In the genomic region with DNA sequence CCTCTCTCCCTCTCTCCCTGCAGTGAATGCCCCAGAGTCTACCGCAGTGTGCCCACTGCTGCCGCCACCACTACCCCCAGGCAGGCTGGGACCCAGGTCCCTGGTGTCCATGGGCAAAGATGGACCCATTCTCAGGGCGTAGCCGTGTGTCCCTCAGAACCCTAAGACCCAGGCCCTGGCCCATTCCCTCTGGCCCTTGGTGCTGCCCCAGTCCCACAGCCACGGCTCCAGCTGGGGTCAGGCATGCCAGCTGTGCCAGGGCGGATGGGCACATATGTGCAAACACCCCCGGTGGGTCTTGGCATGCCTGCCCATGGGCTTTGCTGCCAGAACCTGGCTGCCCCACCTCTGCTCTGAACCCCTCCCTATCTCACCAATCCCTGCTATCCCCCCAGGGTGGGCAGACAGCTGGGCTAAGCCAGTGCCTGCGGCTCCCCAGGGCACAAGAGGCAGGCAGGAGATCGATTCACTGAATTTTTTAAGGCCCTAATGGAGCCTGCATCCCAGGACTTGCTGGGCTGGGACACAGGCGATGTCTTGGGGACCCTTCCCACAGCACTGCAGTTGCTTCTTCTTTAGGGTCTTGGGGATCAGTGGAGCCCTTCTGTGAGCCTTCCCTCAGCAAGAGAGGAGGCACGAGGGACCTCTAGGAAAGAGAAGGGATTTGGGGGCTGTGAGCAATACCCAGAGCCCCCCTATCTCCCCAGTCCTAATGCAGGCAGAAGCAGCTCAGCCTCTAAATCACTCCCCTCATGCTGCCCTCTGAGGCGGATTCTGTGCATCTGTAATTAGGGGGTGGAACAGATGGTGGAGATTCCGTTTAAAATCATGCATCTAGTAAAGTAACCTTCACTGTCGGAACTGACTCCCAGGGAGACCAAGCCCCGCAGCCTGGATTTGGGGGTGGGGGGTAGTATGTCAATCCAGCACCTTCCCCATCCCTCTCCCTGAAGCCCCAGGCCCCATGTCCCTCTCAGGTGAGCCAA, we compare ENCODE assay signal across 1 cellular context.
TF ChIP-seq lines count a peak whose summit lies in the region.

No MANE protein-coding gene starts in this region.

TF ChIP-seq in HEK293, 187 proteins besides CTCF, POLR2A, EP300 and RAD21 (continued from another document):
- TF ChIP-seq, protein P1, sequence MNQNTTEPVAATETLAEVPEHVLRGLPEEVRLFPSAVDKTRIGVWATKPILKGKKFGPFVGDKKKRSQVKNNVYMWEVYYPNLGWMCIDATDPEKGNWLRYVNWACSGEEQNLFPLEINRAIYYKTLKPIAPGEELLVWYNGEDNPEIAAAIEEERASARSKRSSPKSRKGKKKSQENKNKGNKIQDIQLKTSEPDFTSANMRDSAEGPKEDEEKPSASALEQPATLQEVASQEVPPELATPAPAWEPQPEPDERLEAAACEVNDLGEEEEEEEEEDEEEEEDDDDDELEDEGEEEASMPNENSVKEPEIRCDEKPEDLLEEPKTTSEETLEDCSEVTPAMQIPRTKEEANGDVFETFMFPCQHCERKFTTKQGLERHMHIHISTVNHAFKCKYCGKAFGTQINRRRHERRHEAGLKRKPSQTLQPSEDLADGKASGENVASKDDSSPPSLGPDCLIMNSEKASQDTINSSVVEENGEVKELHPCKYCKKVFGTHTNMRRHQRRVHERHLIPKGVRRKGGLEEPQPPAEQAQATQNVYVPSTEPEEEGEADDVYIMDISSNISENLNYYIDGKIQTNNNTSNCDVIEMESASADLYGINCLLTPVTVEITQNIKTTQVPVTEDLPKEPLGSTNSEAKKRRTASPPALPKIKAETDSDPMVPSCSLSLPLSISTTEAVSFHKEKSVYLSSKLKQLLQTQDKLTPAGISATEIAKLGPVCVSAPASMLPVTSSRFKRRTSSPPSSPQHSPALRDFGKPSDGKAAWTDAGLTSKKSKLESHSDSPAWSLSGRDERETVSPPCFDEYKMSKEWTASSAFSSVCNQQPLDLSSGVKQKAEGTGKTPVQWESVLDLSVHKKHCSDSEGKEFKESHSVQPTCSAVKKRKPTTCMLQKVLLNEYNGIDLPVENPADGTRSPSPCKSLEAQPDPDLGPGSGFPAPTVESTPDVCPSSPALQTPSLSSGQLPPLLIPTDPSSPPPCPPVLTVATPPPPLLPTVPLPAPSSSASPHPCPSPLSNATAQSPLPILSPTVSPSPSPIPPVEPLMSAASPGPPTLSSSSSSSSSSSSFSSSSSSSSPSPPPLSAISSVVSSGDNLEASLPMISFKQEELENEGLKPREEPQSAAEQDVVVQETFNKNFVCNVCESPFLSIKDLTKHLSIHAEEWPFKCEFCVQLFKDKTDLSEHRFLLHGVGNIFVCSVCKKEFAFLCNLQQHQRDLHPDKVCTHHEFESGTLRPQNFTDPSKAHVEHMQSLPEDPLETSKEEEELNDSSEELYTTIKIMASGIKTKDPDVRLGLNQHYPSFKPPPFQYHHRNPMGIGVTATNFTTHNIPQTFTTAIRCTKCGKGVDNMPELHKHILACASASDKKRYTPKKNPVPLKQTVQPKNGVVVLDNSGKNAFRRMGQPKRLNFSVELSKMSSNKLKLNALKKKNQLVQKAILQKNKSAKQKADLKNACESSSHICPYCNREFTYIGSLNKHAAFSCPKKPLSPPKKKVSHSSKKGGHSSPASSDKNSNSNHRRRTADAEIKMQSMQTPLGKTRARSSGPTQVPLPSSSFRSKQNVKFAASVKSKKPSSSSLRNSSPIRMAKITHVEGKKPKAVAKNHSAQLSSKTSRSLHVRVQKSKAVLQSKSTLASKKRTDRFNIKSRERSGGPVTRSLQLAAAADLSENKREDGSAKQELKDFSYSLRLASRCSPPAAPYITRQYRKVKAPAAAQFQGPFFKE (tag by site-specific recombination; IDR thresholded peaks at IDR 0.05; ENCODE audit: borderline replicate concordance) = no peak
TF ChIP-seq in HEK293: peak in this region for 3.
